In genomic region chr16:3640207-3640606, GRCh38 we compare ENCODE assay signal across 14 cellular contexts.
"Had no signal": no experiment of that assay in that cellular context is flagged by ENCODE, and none has a peak within 500 bp of the region (broad histone marks: within the 10 kb centered on the region; RNA-seq: fewer than 3 reads in every experiment).

No MANE protein-coding gene starts in this region.

- H3K27ac Mint-ChIP-seq: activated CD4-positive, alpha-beta memory T cell treated with anti-CD3 and anti-CD28 coated beads for 36 hours; activated naive CD8-positive, alpha-beta T cell treated with anti-CD3 and anti-CD28 coated beads for 36 hours; activated T-cell treated with anti-CD3 and anti-CD28 coated beads, Interleukin-2, amount 50 U/mL, for 72 hours had no signal

- H3K9me3 Mint-ChIP-seq: activated CD4-positive, alpha-beta memory T cell treated with anti-CD3 and anti-CD28 coated beads for 36 hours had no signal

- H3K27me3 ChIP-seq: esophagus squamous epithelium had no signal

- H3K27me3 Mint-ChIP-seq: activated CD4-positive, alpha-beta memory T cell treated with anti-CD3 and anti-CD28 coated beads for 36 hours; activated naive CD8-positive, alpha-beta T cell treated with anti-CD3 and anti-CD28 coated beads for 36 hours had no signal

- H3K4me3 Mint-ChIP-seq: activated CD4-positive, alpha-beta memory T cell treated with anti-CD3 and anti-CD28 coated beads for 36 hours; activated naive CD8-positive, alpha-beta T cell treated with anti-CD3 and anti-CD28 coated beads for 36 hours; activated T-cell treated with anti-CD3 and anti-CD28 coated beads, Interleukin-2, amount 50 U/mL, for 72 hours had no signal

- H3K4me1 ChIP-seq: left ventricle myocardium inferior had no signal

- DNase-seq: activated CD4-positive, alpha-beta memory T cell treated with anti-CD3 and anti-CD28 coated beads for 36 hours; activated CD4-positive, CD25-positive, alpha-beta regulatory T cell treated with anti-CD3 and anti-CD28 coated beads, Interleukin-2, amount 50 U/mL, for 72 hours; activated gamma-delta T cell treated with Interleukin-2 at 50 U/mL for 16 hours; activated naive CD8-positive, alpha-beta T cell treated with anti-CD3 and anti-CD28 coated beads for 36 hours; activated T-cell treated with anti-CD3 and anti-CD28 coated beads, Interleukin-2, amount 50 U/mL, for 72 hours; anterior cingulate cortex; esophagus squamous epithelium; foreskin fibroblast; glutamatergic neuron; left ventricle myocardium inferior; mesendoderm; right cardiac atrium; stimulated activated CD4-positive, alpha-beta T cell treated with anti-CD3 and anti-CD28 coated beads, Interleukin-1b, Interleukin-23, amount 100 ng/mL, for 48 hours; stimulated activated naive CD4-positive, alpha-beta T cell treated with Interleukin-2 at 50 U/mL for 16 hours had no signal

- H3K9me3 ChIP-seq: esophagus squamous epithelium, left ventricle myocardium inferior had no signal

- H3K27ac ChIP-seq: esophagus squamous epithelium, left ventricle myocardium inferior had no signal

- ATAC-seq: activated T-cell treated with anti-CD3 and anti-CD28 coated beads, Interleukin-2, amount 50 U/mL, for 72 hours; right cardiac atrium had no signal

- H3K4me3 ChIP-seq: esophagus squamous epithelium, left ventricle myocardium inferior had no signal
